ENCODE assay signal across 32 cellular contexts in the genomic region with DNA sequence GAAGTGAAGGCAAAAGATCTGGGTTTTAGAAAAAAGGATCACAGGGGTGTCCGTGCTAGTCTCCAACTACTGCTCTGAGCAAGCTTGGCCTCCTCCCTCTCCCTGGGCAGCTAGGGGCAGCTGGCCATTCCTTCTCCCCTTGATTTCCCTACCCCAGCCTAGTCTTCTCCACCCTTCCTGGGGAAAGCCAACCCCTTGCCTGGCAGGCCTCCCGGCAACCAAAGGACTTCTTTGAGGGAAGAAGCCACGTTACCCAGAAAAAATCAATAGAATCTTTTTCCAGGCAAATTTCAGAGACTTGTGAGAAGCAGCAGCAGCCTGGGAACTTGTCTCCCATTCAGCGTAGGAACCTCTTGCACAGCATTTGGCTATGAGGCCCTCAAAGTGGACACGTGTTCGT.
DNase-seq lines count a peak whose midpoint lies in the region; ATAC-seq and TF ChIP-seq lines count a peak whose summit lies in the region.
"Had no signal": no experiment of that assay in that cellular context is flagged by ENCODE, and none has a peak within 500 bp of the region (broad histone marks: within the 10 kb centered on the region; RNA-seq: fewer than 3 reads in every experiment).

No MANE protein-coding gene starts in this region.

- no peaks in the 10 kb centered on the region for H3K36me3 ChIP-seq in neuronal stem cell (replicated peaks in 1 of 2; ENCODE audit: control insufficient read depth in 2 of 2, insufficient read depth in 2 of 2, low read length in 2 of 2)
- H3K36me3 ChIP-seq: colonic mucosa, heart left ventricle had no signal

- no peak overlapping the region for H3K27ac ChIP-seq in right cardiac atrium (ENCODE audit: low read length)
- no peak overlapping the region for H3K27ac ChIP-seq in neuronal stem cell (replicated peaks; ENCODE audit: low read length)
- H3K27ac ChIP-seq: colonic mucosa, epithelial cell of prostate, heart left ventricle, VCaP had no signal

- no peak overlapping the region for H3K9ac ChIP-seq in neuronal stem cell (ENCODE audit: low read depth, low read length, poor library complexity)

- H3K27me3 ChIP-seq in right cardiac atrium (ENCODE audit: control insufficient read depth, insufficient read depth) = no peaks in the 10 kb centered on the region
- no peaks in the 10 kb centered on the region for H3K27me3 ChIP-seq in neuronal stem cell (ENCODE audit: control insufficient read depth in 3 of 3, insufficient read depth in 3 of 3, low read depth in 1 of 3, low read length in 3 of 3)
- H3K27me3 ChIP-seq: colonic mucosa, heart left ventricle, testis had no signal

- H3K23ac ChIP-seq in neuronal stem cell (ENCODE audit: low read depth, low read length, poor library complexity) = no peak overlapping the region

- no peak overlapping the region for H3K4ac ChIP-seq in neuronal stem cell (ENCODE audit: low read length)

- no peak overlapping the region for H4K91ac ChIP-seq in neuronal stem cell (ENCODE audit: low read depth, low read length, poor library complexity)

- H2AK5ac ChIP-seq in neuronal stem cell (ENCODE audit: low read depth, low read length) = no peak overlapping the region

- no peak overlapping the region for H3K4me3 ChIP-seq in right cardiac atrium (ENCODE audit: low read length)
- H3K4me3 ChIP-seq in neuronal stem cell (ENCODE audit: low read length in 2 of 2) = no peak overlapping the region
- H3K4me3 ChIP-seq: colonic mucosa, heart left ventricle, lung, testis had no signal

- intact Hi-C loops in right cardiac atrium (cut with DNase I) = no loop called here
- intact Hi-C loops in Right ventricle myocardium superior (cut with DNase I) = no loop called here

- H3K4me2 ChIP-seq in neuronal stem cell (ENCODE audit: insufficient read depth, low read length, poor library complexity, severe bottlenecking) = no peak overlapping the region

- no peak overlapping the region for H3K14ac ChIP-seq in neuronal stem cell (ENCODE audit: low read length)

- H2BK15ac ChIP-seq in neuronal stem cell (ENCODE audit: low read length) = no peak overlapping the region

- ATAC-seq in right cardiac atrium = peak in 1 of 2 donors; percentile 45
- ATAC-seq in Right ventricle myocardium superior (ENCODE audit: poor library complexity) = no peak
- ATAC-seq: HCT116, heart left ventricle had no signal

- no peak overlapping the region for H2BK5ac ChIP-seq in neuronal stem cell (ENCODE audit: low read length)

- no peak overlapping the region for H2BK120ac ChIP-seq in neuronal stem cell (ENCODE audit: low read depth, low read length)

- peak overlapping the region; percentile 44 for H3K18ac ChIP-seq in neuronal stem cell (ENCODE audit: low read length)

- no peaks in the 10 kb centered on the region for H3K9me3 ChIP-seq in right cardiac atrium (ENCODE audit: control insufficient read depth, low read length)
- no peaks in the 10 kb centered on the region for H3K9me3 ChIP-seq in neuronal stem cell (replicated peaks in 1 of 2; ENCODE audit: control insufficient read depth in 2 of 2, insufficient read depth in 1 of 2, low read depth in 1 of 2, low read length in 2 of 2)
- H3K9me3 ChIP-seq: colonic mucosa, testis had no signal

- WGBS in right cardiac atrium = 60% methylated on average over 6 of the region's 6 CpGs
- WGBS in neuronal stem cell (ENCODE audit: extremely low coverage in 2 of 2, insufficient read length in 2 of 2, insufficient replicate concordance in 1 of 2), 2 donors = no CpG with 5 or more reads among the region's 6 CpGs

- DNase-seq in right cardiac atrium = peak in 2 of 3 donors; percentile 40 to 70
- no peak for DNase-seq in Right ventricle myocardium superior
- DNase-seq in globus pallidus (ENCODE audit: low spot score) = peak; percentile 70
- no peak for DNase-seq in neuronal stem cell (ENCODE audit: low spot score)
- no peak for DNase-seq in GM10266 (ENCODE audit: extremely low spot score)
- DNase-seq in HuH-7.5 (ENCODE audit: low spot score) = no peak
- no peak for DNase-seq in GM20000 (ENCODE audit: low spot score)
- DNase-seq in occipital lobe (lab: John Stamatoyannopoulos, UW) = no peak
- DNase-seq: 8988T; activated CD4-positive, alpha-beta T cell treated with anti-CD3 and anti-CD28 coated beads for 48 hours; activated gamma-delta T cell; activated T-cell treated with anti-CD3 and anti-CD28 coated beads, Interleukin-2, amount 50 U/mL, for 1 hour; CD4-positive, alpha-beta memory T cell; colonic mucosa; effector CD8-positive, alpha-beta T cell; heart left ventricle; KBM-7; kidney glomerular epithelial cell; NCI-H1105; NCI-H187 treated with DMSO at 0.1 percent for 48 hours; NCI-H2171 treated with DMSO at 0.1 percent for 48 hours; NCI-H526; retina; SHP77 treated with DMSO at 0.1 percent for 48 hours; stimulated activated CD4-positive, alpha-beta T cell treated with anti-CD3 and anti-CD28 coated beads, Interleukin-12 subunit alpha, Interleukin-12 subunit beta, amount 100 ng/mL, for 4 hours; stimulated activated CD4-positive, alpha-beta T cell treated with anti-CD3 and anti-CD28 coated beads, Interleukin-4, amount 100 ng/mL, for 4 hours; stimulated activated naive CD4-positive, alpha-beta T cell; testis had no signal

- H2BK12ac ChIP-seq in neuronal stem cell (ENCODE audit: low read length) = no peak overlapping the region

- H3K4me1 ChIP-seq in right cardiac atrium (ENCODE audit: control insufficient read depth, insufficient read depth, low read length) (peaks cover 6% of the 10 kb centered on the region), neuronal stem cell (ENCODE audit: control insufficient read depth in 2 of 2, insufficient read depth in 1 of 2, low read depth in 1 of 2, low read length in 2 of 2) (peaks cover 34 to 39% of the 10 kb centered on the region in 2 donors)

- peak overlapping the region; percentile 58 for H2AFZ ChIP-seq in neuronal stem cell (ENCODE audit: low read length)

- no peak for TF ChIP-seq CTCF in GM10266 (IDR thresholded peaks at IDR 0.05; ENCODE audit: control insufficient read depth, insufficient read depth, low read depth, missing control alignments)
- TF ChIP-seq CTCF in GM20000 (IDR thresholded peaks at IDR 0.05; ENCODE audit: extremely low read depth, missing control alignments) = no peak

- H3K79me1 ChIP-seq in neuronal stem cell (ENCODE audit: low read depth, low read length) = no peaks in the 10 kb centered on the region

- H4K8ac ChIP-seq in neuronal stem cell (ENCODE audit: low read depth, low read length) = no peak overlapping the region

Comparison
In these comparisons a context has a peak if more than half of its experiments do, and no peak if none do; other contexts are left out.
1. DNase-seq: peak in right cardiac atrium (2 of 3) and globus pallidus (single experiment); none in Right ventricle myocardium superior (single experiment), neuronal stem cell (single experiment), GM10266 (single experiment), HuH-7.5 (single experiment), GM20000 (single experiment) and occipital lobe (single experiment).